21 cellular contexts compared by ENCODE assay signal in the genomic region with DNA sequence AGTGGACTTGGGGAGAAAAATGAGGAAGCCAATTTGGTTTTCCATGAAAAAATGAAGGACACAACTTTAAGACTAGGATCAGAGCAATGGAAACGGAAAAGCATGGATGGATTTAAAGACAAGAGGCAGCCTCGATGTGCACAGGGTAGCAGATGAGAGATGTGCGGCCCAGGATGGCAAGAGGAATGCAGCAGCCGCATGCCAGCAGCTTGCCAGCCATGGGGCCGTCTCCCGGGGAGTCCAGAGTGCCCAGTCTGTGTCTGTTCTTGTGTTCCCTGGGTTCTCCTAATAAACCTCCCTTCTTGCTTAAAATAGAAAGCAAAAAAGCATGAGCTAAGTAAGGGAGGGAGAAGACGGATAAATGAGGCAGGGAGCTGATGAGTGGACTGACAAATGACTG.
"Had no signal": no experiment of that assay in that cellular context is flagged by ENCODE, and none has a peak within 500 bp of the region (broad histone marks: within the 10 kb centered on the region; RNA-seq: fewer than 3 reads in every experiment).

No MANE protein-coding gene starts in this region.

- ATAC-seq: activated CD4-positive, CD25-positive, alpha-beta regulatory T cell treated with anti-CD3 and anti-CD28 coated beads, Interleukin-2, amount 50 U/mL, for 24 hours; activated T-cell treated with anti-CD3 and anti-CD28 coated beads, Interleukin-2, amount 50 U/mL, for 4 hours; Panc1 had no signal

- H3K9me3 Mint-ChIP-seq: activated CD8-positive, alpha-beta T cell treated with anti-CD3 and anti-CD28 coated beads for 36 hours; activated naive CD4-positive, alpha-beta T cell treated with anti-CD3 and anti-CD28 coated beads for 36 hours; activated T-cell treated with anti-CD3 and anti-CD28 coated beads, Interleukin-2, amount 50 U/mL, for 4 hours; central memory CD8-positive, alpha-beta T cell; T-helper 1 cell treated with Interleukin-12 subunit alpha and Interleukin-12 subunit beta and Interleukin-4 antibody, amounts not matched to agents 30 μg/mL and 1 μg/mL, for 36 hours had no signal

- DNase-seq: activated CD4-positive, alpha-beta T cell treated with anti-CD3 and anti-CD28 coated beads for 4 hours; activated gamma-delta T cell; activated T-cell treated with anti-CD3 and anti-CD28 coated beads, Interleukin-2, amount 50 U/mL, for 4 hours; amygdala; NCI-H1092; NCI-H1417; NCI-H1930; NCI-H2171; NCI-H2227 treated with DMSO at 0.1 percent for 48 hours; NCI-H526 treated with DMSO at 0.1 percent for 48 hours; NCI-H82; SHP77 treated with DMSO at 0.1 percent for 48 hours had no signal

- H3K27ac ChIP-seq: KMS-11 had no signal

- H3K4me3 Mint-ChIP-seq: activated CD8-positive, alpha-beta T cell treated with anti-CD3 and anti-CD28 coated beads for 36 hours; activated naive CD4-positive, alpha-beta T cell treated with anti-CD3 and anti-CD28 coated beads for 36 hours; activated naive CD8-positive, alpha-beta T cell; activated T-cell treated with anti-CD3 and anti-CD28 coated beads, Interleukin-2, amount 50 U/mL, for 4 hours; brain; central memory CD8-positive, alpha-beta T cell; T-helper 1 cell treated with Interleukin-12 subunit alpha and Interleukin-12 subunit beta and Interleukin-4 antibody, amounts not matched to agents 30 μg/mL and 1 μg/mL, for 36 hours had no signal

- H3K4me1 Mint-ChIP-seq: central memory CD8-positive, alpha-beta T cell had no signal

- H3K27ac Mint-ChIP-seq: activated CD8-positive, alpha-beta T cell treated with anti-CD3 and anti-CD28 coated beads for 36 hours; activated naive CD4-positive, alpha-beta T cell treated with anti-CD3 and anti-CD28 coated beads for 36 hours; activated naive CD8-positive, alpha-beta T cell; T-helper 1 cell treated with Interleukin-12 subunit alpha and Interleukin-12 subunit beta and Interleukin-4 antibody, amounts not matched to agents 30 μg/mL and 1 μg/mL, for 36 hours had no signal

- H3K36me3 Mint-ChIP-seq: activated naive CD8-positive, alpha-beta T cell; brain had no signal
